1 cellular context compared by ENCODE assay signal in the genomic region with DNA sequence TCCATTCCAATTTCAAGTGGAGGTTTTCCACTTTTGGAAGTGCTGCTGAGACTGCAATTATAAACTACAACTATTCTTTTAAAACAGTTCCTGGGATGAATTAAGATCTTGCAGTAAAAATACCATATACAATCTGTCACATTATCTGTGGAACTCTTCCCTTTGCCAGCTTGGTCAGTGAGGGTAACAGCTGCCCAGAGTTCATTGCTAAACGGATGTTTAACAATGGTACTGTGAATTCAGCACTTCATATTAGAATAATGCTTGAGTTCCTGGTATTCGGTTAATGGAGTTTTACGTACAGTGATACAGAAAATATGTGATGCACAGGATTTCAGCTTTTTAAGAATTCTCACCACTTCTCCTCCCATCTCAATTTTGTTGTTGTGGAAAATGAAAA.
TF ChIP-seq lines count a peak whose summit lies in the region.

No MANE protein-coding gene starts in this region.

TF ChIP-seq in IMR-90, 13 proteins besides CTCF, POLR2A, EP300 and RAD21 (continued from another document):
- no peak for TF ChIP-seq CHD1 (IDR thresholded peaks at IDR 0.05; ENCODE audit: low read depth, low read length)
- no peak for TF ChIP-seq NFE2L2 (IDR thresholded peaks at IDR 0.05; ENCODE audit: low read depth, low read length)
- TF ChIP-seq USF2 (IDR thresholded peaks at IDR 0.05; ENCODE audit: low read depth, low read length) = no peak
- no peak for TF ChIP-seq RFX5 (IDR thresholded peaks at IDR 0.05; ENCODE audit: low read depth, low read length)
- no peak for TF ChIP-seq SMC3 (IDR thresholded peaks at IDR 0.05; ENCODE audit: low read depth, low read length)
